8 cellular contexts compared by ENCODE assay signal in genomic region chr1:228457396-228458176, GRCh38. TPM values are rescaled to one million over a fixed set of nuclear protein-coding genes. Genes with fewer than 3 reads are reported as not detected.
DNase-seq lines count a peak whose midpoint lies in the region; ATAC-seq and TF ChIP-seq lines count a peak whose summit lies in the region.

No MANE protein-coding gene starts in this region.

- H3K9me2 ChIP-seq in SU-DHL-6 (replicated peaks; ENCODE audit: insufficient read depth, low read length), result no peaks in the 10 kb centered on the region

- intact Hi-C loops in heart right ventricle (cut with DNase I), result loop anchor here in 1 of 10 donors (2.0 kb wide), 1 partner anchor 29 kb away; the partner anchor contains the start of gene RNF187
- intact Hi-C loops in posterior cingulate gyrus (cut with DNase I), result loop anchor here (5.0 kb wide), 1 partner anchor 50 kb away; the partner anchor contains the start of gene TRIM11

- H3K9ac ChIP-seq in SU-DHL-6 (ENCODE audit: low read length), result peak overlapping the region; percentile 22
- peak overlapping the region; percentile 48 for H3K9ac ChIP-seq in adipocyte (ENCODE audit: low read length)

- H3F3A ChIP-seq in SU-DHL-6 (ENCODE audit: insufficient read depth), result no peaks in the 10 kb centered on the region

- H2AFZ ChIP-seq in SU-DHL-6 (ENCODE audit: low read depth, low read length, severe bottlenecking), result no peak overlapping the region

- ATAC-seq in heart right ventricle (peak; percentile 94 to 97 (median 95)), upper lobe of left lung (ENCODE audit: low FRiP score in 2 of 2) (peak; percentile 86 to 95)

- TF ChIP-seq CTCF in GM06990 (IDR thresholded peaks at IDR 0.05; ENCODE audit: insufficient read depth, low read length, poor library complexity, severe bottlenecking) (peak; percentile 37), HEK293 (tag by site-specific recombination; IDR thresholded peaks at IDR 0.05) (peak; percentile 99), SU-DHL-6 (IDR thresholded peaks at IDR 0.05; ENCODE audit: insufficient read depth, low read length, poor library complexity, severe bottlenecking) (no peak), heart right ventricle (IDR thresholded peaks at IDR 0.05) (peak in 7 of 9 donors; percentile 25 to 58 (median 43)), upper lobe of left lung (IDR thresholded peaks at IDR 0.05) (peak in 4 of 6 experiments; percentile 43 to 52 (median 49))

- H4K20me1 ChIP-seq in SU-DHL-6 (ENCODE audit: low read depth, low read length), result no peaks in the 10 kb centered on the region

- H3K27ac ChIP-seq in HEK293 (ENCODE audit: extremely low read depth, low read depth, low read length) (peak overlapping the region; percentile 70), SU-DHL-6 (ENCODE audit: low read depth, low read length) (peak overlapping the region; percentile 79), heart right ventricle (peak overlapping the region; percentile 55 to 93 (median 86)), upper lobe of left lung (peak overlapping the region; percentile 56 to 86 (median 74))

- H3K4me2 ChIP-seq in SU-DHL-6 (ENCODE audit: low read depth, low read length, poor library complexity, severe bottlenecking), result peak overlapping the region; percentile 58

- CTCF ChIA-PET in HEK293 (lab: Yijun Ruan, JAX), result interaction anchor here (0.7 to 4.5 kb wide), 13 partner anchors 9 to 297 kb away, joined by 3 to 22 read pairs (median 3); no protein-coding TSS in a partner anchor

- H3K79me2 ChIP-seq in SU-DHL-6 (ENCODE audit: insufficient read depth, low read length), result no peaks in the 10 kb centered on the region

- H3K4me1 ChIP-seq in HEK293 (ENCODE audit: control insufficient read depth, insufficient read depth, low read length) (peaks cover 6% of the 10 kb centered on the region; the same call in 1 of the 2 replicates), adipocyte (ENCODE audit: control insufficient read depth, insufficient read depth, low read length) (peaks cover 15% of the 10 kb centered on the region), heart right ventricle (peaks cover 3 to 56% (median 36%) of the 10 kb centered on the region in 9 donors), upper lobe of left lung (peaks cover 6 to 31% (median 26%) of the 10 kb centered on the region in 4 donors)

- H3K27me3 ChIP-seq in GM06990 (replicated peaks; ENCODE audit: control insufficient read depth, insufficient read depth, low read length) (no peaks in the 10 kb centered on the region), SU-DHL-6 (ENCODE audit: low read length) (no peaks in the 10 kb centered on the region), adipocyte (replicated peaks; ENCODE audit: control insufficient read depth, insufficient read depth, low read length) (peaks cover 15% of the 10 kb centered on the region), heart right ventricle (peaks cover 0 to 50% (median 33%) of the 10 kb centered on the region in 7 donors), upper lobe of left lung (peaks cover 0 to 26% (median 6%) of the 10 kb centered on the region in 4 donors)

- POLR2A ChIA-PET in HEK293 (lab: Yijun Ruan, JAX), result interaction anchor here (0.7 to 1.9 kb wide), 18 partner anchors 11 to 375 kb away, joined by 3 to 41 read pairs (median 4); partner anchors contain the start of genes ARF1, RNF187 and TRIM11

- no peak for TF ChIP-seq EP300 in upper lobe of left lung (IDR thresholded peaks at IDR 0.05)

- WGBS in heart right ventricle, 2 donors, result 0 to 1% methylated on average over 74 of the region's 74 CpGs
- 2 to 3% methylated on average over 25 to 40 of the region's 74 CpGs for WGBS in upper lobe of left lung, 2 donors

- no peaks in the 10 kb centered on the region for H3K36me3 ChIP-seq in GM06990 (ENCODE audit: control insufficient read depth, insufficient read depth, low read length)
- peaks cover 4 to 9% of the 10 kb centered on the region in 2 experiments; a peak in 2 of 3 replicates for H3K36me3 ChIP-seq in HEK293 (ENCODE audit: control insufficient read depth in 2 of 2, insufficient read depth in 1 of 2, low read length in 2 of 2)
- H3K36me3 ChIP-seq in SU-DHL-6 (ENCODE audit: low read length), result no peaks in the 10 kb centered on the region
- H3K36me3 ChIP-seq in adipocyte (ENCODE audit: control insufficient read depth, insufficient read depth, low read length, severe bottlenecking), result no peaks in the 10 kb centered on the region
- H3K36me3 ChIP-seq in heart right ventricle, result peaks cover 0 to 7% (median 0%) of the 10 kb centered on the region in 9 donors
- no peaks in the 10 kb centered on the region for H3K36me3 ChIP-seq in upper lobe of left lung

- peak overlapping the region; percentile 83 for H3K4me3 ChIP-seq in GM06990 (replicated peaks; ENCODE audit: low read depth, low read length)
- peak overlapping the region; percentile 85 for H3K4me3 ChIP-seq in HEK293 (ENCODE audit: low read depth, low read length)
- peak overlapping the region; percentile 29 for H3K4me3 ChIP-seq in SU-DHL-6 (ENCODE audit: insufficient read depth, low read length, poor library complexity, severe bottlenecking)
- H3K4me3 ChIP-seq in adipocyte (ENCODE audit: low read length), result peak overlapping the region; percentile 81
- H3K4me3 ChIP-seq in heart right ventricle, result peak overlapping the region; percentile 44 to 77 (median 62)
- H3K4me3 ChIP-seq in upper lobe of left lung, result peak overlapping the region in 3 of 4 donors; percentile 46 to 51 (median 49)

- H3K9me3 ChIP-seq in HEK293 (ENCODE audit: control insufficient read depth, insufficient read depth, low read depth, low read length) (no peaks in the 10 kb centered on the region), SU-DHL-6 (ENCODE audit: insufficient read depth, low read length) (no peaks in the 10 kb centered on the region), adipocyte (ENCODE audit: control insufficient read depth, low read length) (no peaks in the 10 kb centered on the region), heart right ventricle (no peaks in the 10 kb centered on the region), upper lobe of left lung (no peaks in the 10 kb centered on the region)

- DNase-seq in GM06990 (ENCODE audit: extremely low read depth, insufficient read length) (peak; percentile 94), NCI-H1092 (lab: John Stamatoyannopoulos, UW) (peak; percentile 99), adipocyte (ENCODE audit: low read depth) (peak; percentile 99), heart right ventricle (peak; percentile 84 to 93), posterior cingulate gyrus (peak; percentile 76 to 98 (median 88)), upper lobe of left lung (peak; percentile 68 to 94)

- peak in 2 of 4 donors; percentile 47 to 59 for TF ChIP-seq POLR2A in upper lobe of left lung (IDR thresholded peaks at IDR 0.05)

TF ChIP-seq in HEK293, 187 proteins besides CTCF, POLR2A, EP300 and RAD21 (continues in another document):
- 0 out of 2 replicates have a peak, but pooled peaks have one; percentile 60 for TF ChIP-seq ZBTB1 (tag by site-specific recombination; IDR thresholded peaks at IDR 0.05)
- peak; percentile 78 for TF ChIP-seq ZNF24 (tag by site-specific recombination; IDR thresholded peaks at IDR 0.05)
- TF ChIP-seq ZBTB6 (tag by site-specific recombination; IDR thresholded peaks at IDR 0.05), result peak; percentile 94
- TF ChIP-seq ZNF140 (tag by site-specific recombination; IDR thresholded peaks at IDR 0.05), result no peak
- TF ChIP-seq ZFP3 (tag by site-specific recombination; IDR thresholded peaks at IDR 0.05; ENCODE audit: low read depth), result no peak
- peak; percentile 61; the same call in 1 of the 2 replicates for TF ChIP-seq PBX3 (CRISPR knock-in tag; IDR thresholded peaks at IDR 0.05)
- TF ChIP-seq ZFHX2 (tag by site-specific recombination; conservative IDR thresholded peaks at IDR 0.05), result peak; percentile 91
- TF ChIP-seq OSR2 (tag by site-specific recombination; IDR thresholded peaks at IDR 0.05), result no peak
- TF ChIP-seq ZNF26 (tag by site-specific recombination; IDR thresholded peaks at IDR 0.05), result no peak

RNA-seq across cellular contexts. Expression of gene RNF187, which starts 29.6 kb away (rescaled TPM):
- total RNA-seq in heart right ventricle (10 to 100 TPM; 79.1 to 99.7 (median 89.9) TPM), upper lobe of left lung (100 to 1,000 TPM in 1 of 6 donors, 10 to 100 TPM in 5; 36.1 to 105 (median 71.2) TPM)
- 10 to 100 TPM; 18.9 to 37.2 TPM for polyA plus RNA-seq in heart right ventricle

RNA-seq across cellular contexts. Expression of gene TRIM17, which starts 40.9 kb away (rescaled TPM):
- total RNA-seq in heart right ventricle (under 1 TPM in 7 of 10 donors, not detected in 3; 0.14 to 0.44 (median 0.34) TPM), upper lobe of left lung (10 to 100 TPM in 1 of 6 donors, 1 to 10 TPM in 5; 1.2 to 21.0 (median 2.4) TPM)
- under 1 TPM; 0.20 to 0.37 TPM for polyA plus RNA-seq in heart right ventricle

RNA-seq across cellular contexts. Expression of gene TRIM11, which starts 51.0 kb away (rescaled TPM):
- total RNA-seq in heart right ventricle (10 to 100 TPM in 1 of 10 donors, 1 to 10 TPM in 9; 5.2 to 11.2 (median 6.9) TPM), upper lobe of left lung (10 to 100 TPM; 25.7 to 43.0 (median 30.8) TPM)
- 1 to 10 TPM; 7.1 to 8.8 TPM for polyA plus RNA-seq in heart right ventricle

Comparison
In these comparisons a context has a peak if more than half of its experiments do, and no peak if none do; other contexts are left out.
1. Peak in every context shown above with its lines: DNase-seq, ATAC-seq, H3K4me3 ChIP-seq and H3K27ac ChIP-seq.
2. H3K4me3 ChIP-seq: peak in every context shown above with its lines; median percentile 85 in HEK293; 83 in GM06990; 81 in adipocyte; 62 in heart right ventricle; 49 in upper lobe of left lung; 29 in SU-DHL-6.